In the genomic region with DNA sequence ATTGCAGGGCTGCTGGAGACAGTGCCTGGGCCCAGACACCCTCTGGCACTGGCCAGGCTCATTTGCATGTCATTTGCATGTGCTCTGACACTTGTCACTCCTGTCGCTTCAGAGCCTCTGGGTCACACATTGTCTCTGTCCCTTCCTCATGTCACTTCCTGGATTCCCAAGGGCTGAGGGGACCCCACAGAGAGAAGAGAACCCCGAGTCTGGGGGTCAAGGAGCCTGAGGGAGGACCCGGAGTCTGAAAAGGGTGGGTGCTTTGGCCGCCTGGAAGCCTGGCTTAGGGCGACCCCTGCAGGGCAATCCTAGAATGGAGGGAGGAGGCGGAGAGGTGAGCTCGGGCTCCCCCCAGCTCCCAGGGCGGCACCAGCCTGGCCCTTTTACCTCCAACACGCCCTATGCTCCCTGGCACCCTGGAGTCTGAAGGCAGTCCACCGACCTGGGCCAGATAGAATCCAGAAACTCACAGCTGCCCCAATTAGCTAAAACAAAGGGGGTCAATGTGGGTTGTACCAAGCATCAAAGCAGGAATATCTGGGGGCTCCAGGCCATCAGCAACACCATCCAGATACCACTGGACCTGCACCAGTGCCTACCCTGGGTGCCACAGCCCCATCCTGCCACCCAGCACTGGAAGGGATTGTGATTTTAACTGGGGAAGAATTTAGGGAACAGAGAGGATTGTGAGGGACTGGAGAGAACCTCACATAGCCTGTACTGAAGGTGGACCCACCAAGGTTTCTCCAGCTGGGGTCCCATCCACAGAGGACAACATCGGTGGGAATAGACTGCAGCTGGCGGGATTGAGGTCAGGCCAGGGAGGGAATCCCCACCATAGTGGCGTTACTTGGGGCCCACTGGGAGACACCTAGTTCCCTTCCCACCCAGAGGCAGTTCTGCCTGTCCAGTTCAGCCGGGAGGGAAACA, we compare ENCODE assay signal across 9 cellular contexts. TPM values are rescaled to one million over a fixed set of nuclear protein-coding genes. Genes with fewer than 3 reads are reported as not detected.
DNase-seq lines count a peak whose midpoint lies in the region; ATAC-seq, FAIRE-seq and TF ChIP-seq lines count a peak whose summit lies in the region.
"Had no signal": no experiment of that assay in that cellular context is flagged by ENCODE, and none has a peak within 500 bp of the region (broad histone marks: within the 10 kb centered on the region; RNA-seq: fewer than 3 reads in every experiment).

No MANE protein-coding gene starts in this region.

- H3K36me3 Mint-ChIP-seq in activated T-helper 1 cell treated with anti-CD3 and anti-CD28 coated beads, Interleukin-12 subunit alpha, Interleukin-12 subunit beta, Interleukin-2, Interleukin-4 antibody, amounts not matched to agents 30 ng/mL and 10 ng/mL and 1 ng/mL, durations not matched to agents 14 hours and 24 hours and 36 hours (ENCODE audit: low read depth), result no peaks in the 10 kb centered on the region
- H3K36me3 Mint-ChIP-seq in progenitor cell of endocrine pancreas (ENCODE audit: insufficient read depth), result no peaks in the 10 kb centered on the region

- FAIRE-seq in frontal cortex (lab: Jason Lieb, UNC), result no peak

- no peak for TF ChIP-seq POLR2A in vagina (IDR thresholded peaks at IDR 0.05)

- peaks cover 14% of the 10 kb centered on the region for H3K27me3 Mint-ChIP-seq in activated T-helper 1 cell treated with anti-CD3 and anti-CD28 coated beads, Interleukin-12 subunit alpha, Interleukin-12 subunit beta, Interleukin-2, Interleukin-4 antibody, amounts not matched to agents 30 ng/mL and 10 ng/mL and 1 ng/mL, durations not matched to agents 14 hours and 24 hours and 36 hours (ENCODE audit: insufficient read depth)
- peaks cover 45% of the 10 kb centered on the region for H3K27me3 Mint-ChIP-seq in progenitor cell of endocrine pancreas

- DNase-seq in NCI-H748 (lab: John Stamatoyannopoulos, UW; ENCODE audit: unreplicated experiment) (peak; percentile 33), NCI-H748 treated with DMSO at 0.1 percent for 48 hours (lab: John Stamatoyannopoulos, UW) (no peak), frontal cortex (ENCODE audit: low spot score in 2 of 2) (peak; percentile 52 to 70), progenitor cell of endocrine pancreas (ENCODE audit: low spot score, unreplicated experiment) (peak; percentile 64), vagina (ENCODE audit: extremely low spot score in 2 of 2) (no peak)
- DNase-seq in activated T-helper 1 cell treated with anti-CD3 and anti-CD28 coated beads, Interleukin-12 subunit alpha, Interleukin-12 subunit beta, Interleukin-2, Interleukin-4 antibody, amounts not matched to agents 30 ng/mL and 10 ng/mL and 1 ng/mL, durations not matched to agents 14 hours and 24 hours and 36 hours (ENCODE audit: low spot score), result peak; percentile 60

- no peaks in the 10 kb centered on the region for H3K9me3 Mint-ChIP-seq in activated T-helper 1 cell treated with anti-CD3 and anti-CD28 coated beads, Interleukin-12 subunit alpha, Interleukin-12 subunit beta, Interleukin-2, Interleukin-4 antibody, amounts not matched to agents 30 ng/mL and 10 ng/mL and 1 ng/mL, durations not matched to agents 14 hours and 24 hours and 36 hours
- no peaks in the 10 kb centered on the region for H3K9me3 Mint-ChIP-seq in progenitor cell of endocrine pancreas (ENCODE audit: low read depth)

- no peaks in the 10 kb centered on the region for H3K79me2 ChIP-seq in OCI-LY3 (ENCODE audit: low read length)

- H3K36me3 ChIP-seq in OCI-LY3 (replicated peaks; ENCODE audit: low read depth, low read length), result no peaks in the 10 kb centered on the region
- H3K36me3 ChIP-seq in vagina, result no peaks in the 10 kb centered on the region

- H3K4me1 Mint-ChIP-seq in activated T-helper 1 cell treated with anti-CD3 and anti-CD28 coated beads, Interleukin-12 subunit alpha, Interleukin-12 subunit beta, Interleukin-2, Interleukin-4 antibody, amounts not matched to agents 30 ng/mL and 10 ng/mL and 1 ng/mL, durations not matched to agents 14 hours and 24 hours and 36 hours (ENCODE audit: low read depth), result peaks cover 23% of the 10 kb centered on the region
- H3K4me1 Mint-ChIP-seq in progenitor cell of endocrine pancreas (ENCODE audit: low read depth), result peaks cover 16% of the 10 kb centered on the region

- H3K9me3 ChIP-seq in OCI-LY3 (ENCODE audit: insufficient read depth, low read length) (no peaks in the 10 kb centered on the region), vagina (no peaks in the 10 kb centered on the region)

- no peak overlapping the region for H3K9ac ChIP-seq in OCI-LY3 (ENCODE audit: low read length)

- peak; percentile 71 for ATAC-seq in HG02759 (IDR thresholded peaks at IDR 0.05; ENCODE audit: unreplicated experiment)

- H3K4me2 ChIP-seq in OCI-LY3 (ENCODE audit: low read length), result peak overlapping the region; percentile 79

- peak; percentile 95 for TF ChIP-seq CTCF in OCI-LY3 (IDR thresholded peaks at IDR 0.05; ENCODE audit: low read depth, low read length)
- peak; percentile 80 for TF ChIP-seq CTCF in progenitor cell of endocrine pancreas (IDR thresholded peaks at IDR 0.05; ENCODE audit: unreplicated experiment)
- peak; percentile 29 to 66 (median 50) for TF ChIP-seq CTCF in vagina (IDR thresholded peaks at IDR 0.05)

- H2AFZ ChIP-seq in OCI-LY3 (ENCODE audit: low read depth, low read length), result no peak overlapping the region

- H3K4me3 Mint-ChIP-seq in activated T-helper 1 cell treated with anti-CD3 and anti-CD28 coated beads, Interleukin-12 subunit alpha, Interleukin-12 subunit beta, Interleukin-2, Interleukin-4 antibody, amounts not matched to agents 30 ng/mL and 10 ng/mL and 1 ng/mL, durations not matched to agents 14 hours and 24 hours and 36 hours, result no peak overlapping the region
- H3K4me3 Mint-ChIP-seq in progenitor cell of endocrine pancreas (ENCODE audit: low read depth), result no peak overlapping the region

- H3K4me1 ChIP-seq in OCI-LY3 (ENCODE audit: low read length) (peaks cover 12% of the 10 kb centered on the region), vagina (peaks cover 73% of the 10 kb centered on the region)

- H3K27me3 ChIP-seq in OCI-LY3 (ENCODE audit: low read depth, low read length) (peaks cover 8% of the 10 kb centered on the region), vagina (no peaks in the 10 kb centered on the region)

- peak overlapping the region; percentile 64 for H3K4me3 ChIP-seq in OCI-LY3 (ENCODE audit: low read length)
- no peak overlapping the region for H3K4me3 ChIP-seq in vagina

- H3K27ac ChIP-seq in OCI-LY3 (ENCODE audit: low read length) (no peak overlapping the region), vagina (peak overlapping the region; percentile 99)

- H3K27ac Mint-ChIP-seq in activated T-helper 1 cell treated with anti-CD3 and anti-CD28 coated beads, Interleukin-12 subunit alpha, Interleukin-12 subunit beta, Interleukin-2, Interleukin-4 antibody, amounts not matched to agents 30 ng/mL and 10 ng/mL and 1 ng/mL, durations not matched to agents 14 hours and 24 hours and 36 hours, result no peak overlapping the region
- H3K27ac Mint-ChIP-seq in progenitor cell of endocrine pancreas, result no peak overlapping the region

- intact Hi-C loops in activated T-helper 1 cell treated with anti-CD3 and anti-CD28 coated beads, Interleukin-12 subunit alpha, Interleukin-12 subunit beta, Interleukin-2, Interleukin-4 antibody, amounts not matched to agents 30 ng/mL and 10 ng/mL and 1 ng/mL, durations not matched to agents 14 hours and 24 hours and 36 hours (cut with micrococcal nuclease), result loop anchor here (1.0 kb wide), 1 partner anchor 287 kb away; no protein-coding TSS in a partner anchor
- intact Hi-C loops in vagina (cut with DNase I), result loop anchor here (10.0 kb wide), 1 partner anchor 496 kb away; no protein-coding TSS in a partner anchor

- no peaks in the 10 kb centered on the region for H4K20me1 ChIP-seq in OCI-LY3 (ENCODE audit: insufficient read depth, low read length)

RNA-seq across cellular contexts. Expression of gene KRT78, which starts 21.8 kb away (rescaled TPM):
- not detected in 2 replicates for total RNA-seq in activated T-helper 1 cell treated with anti-CD3 and anti-CD28 coated beads, Interleukin-12 subunit alpha, Interleukin-12 subunit beta, Interleukin-2, Interleukin-4 antibody, amounts not matched to agents 30 ng/mL and 10 ng/mL and 1 ng/mL, durations not matched to agents 14 hours and 24 hours and 36 hours
- total RNA-seq in frontal cortex (not detected), progenitor cell of endocrine pancreas (not detected in 2 replicates), vagina (89.1 TPM)
- total RNA-seq: skeletal muscle tissue had no signal

RNA-seq across cellular contexts. Expression of gene KRT8, which starts 34.2 kb away (rescaled TPM):
- total RNA-seq in activated T-helper 1 cell treated with anti-CD3 and anti-CD28 coated beads, Interleukin-12 subunit alpha, Interleukin-12 subunit beta, Interleukin-2, Interleukin-4 antibody, amounts not matched to agents 30 ng/mL and 10 ng/mL and 1 ng/mL, durations not matched to agents 14 hours and 24 hours and 36 hours, result 0.23 TPM in 1 of 2 replicates, not detected in the other
- total RNA-seq in frontal cortex, result not detected
- 1,180 and 1,246 TPM in 2 replicates for total RNA-seq in progenitor cell of endocrine pancreas
- total RNA-seq in vagina, result 22.8 TPM

RNA-seq across cellular contexts. Expression of gene KRT79, which starts 36.5 kb away (rescaled TPM):
- total RNA-seq in activated T-helper 1 cell treated with anti-CD3 and anti-CD28 coated beads, Interleukin-12 subunit alpha, Interleukin-12 subunit beta, Interleukin-2, Interleukin-4 antibody, amounts not matched to agents 30 ng/mL and 10 ng/mL and 1 ng/mL, durations not matched to agents 14 hours and 24 hours and 36 hours, result not detected in 2 replicates
- total RNA-seq in frontal cortex (not detected), progenitor cell of endocrine pancreas (not detected in 2 replicates), vagina (1.7 TPM)

RNA-seq across cellular contexts. Expression of gene KRT4, which starts 56.7 kb away (rescaled TPM):
- total RNA-seq in activated T-helper 1 cell treated with anti-CD3 and anti-CD28 coated beads, Interleukin-12 subunit alpha, Interleukin-12 subunit beta, Interleukin-2, Interleukin-4 antibody, amounts not matched to agents 30 ng/mL and 10 ng/mL and 1 ng/mL, durations not matched to agents 14 hours and 24 hours and 36 hours, result not detected in 2 replicates
- total RNA-seq in frontal cortex (not detected), progenitor cell of endocrine pancreas (0.29 and 0.38 TPM in 2 replicates), vagina (354 TPM)
- total RNA-seq: skeletal muscle tissue had no signal

Comparison
In these comparisons a context has a peak if more than half of its experiments do, and no peak if none do; other contexts are left out.
1. DNase-seq: peak in NCI-H748 (single experiment), activated T-helper 1 cell treated with anti-CD3 and anti-CD28 coated beads, Interleukin-12 subunit alpha, Interleukin-12 subunit beta, Interleukin-2, Interleukin-4 antibody, amounts not matched to agents 30 ng/mL and 10 ng/mL and 1 ng/mL, durations not matched to agents 14 hours and 24 hours and 36 hours (single experiment), frontal cortex (2 of 2) and progenitor cell of endocrine pancreas (single experiment); none in NCI-H748 treated with DMSO at 0.1 percent for 48 hours (single experiment) and vagina (0 of 2).
2. RNA of gene KRT78, which starts 21.8 kb away (total RNA-seq): 89.1 TPM in vagina (single experiment); not detected in activated T-helper 1 cell treated with anti-CD3 and anti-CD28 coated beads, Interleukin-12 subunit alpha, Interleukin-12 subunit beta, Interleukin-2, Interleukin-4 antibody, amounts not matched to agents 30 ng/mL and 10 ng/mL and 1 ng/mL, durations not matched to agents 14 hours and 24 hours and 36 hours, not detected in frontal cortex (single experiment) and not detected in progenitor cell of endocrine pancreas; every median in the first group is over 10 times any median in the second.
3. RNA of gene KRT8, which starts 34.2 kb away (total RNA-seq): 1,180 to 1,246 TPM in progenitor cell of endocrine pancreas; 22.8 TPM in vagina (single experiment), 0.23 TPM in activated T-helper 1 cell treated with anti-CD3 and anti-CD28 coated beads, Interleukin-12 subunit alpha, Interleukin-12 subunit beta, Interleukin-2, Interleukin-4 antibody, amounts not matched to agents 30 ng/mL and 10 ng/mL and 1 ng/mL, durations not matched to agents 14 hours and 24 hours and 36 hours and not detected in frontal cortex (single experiment); every median in the first group is over 10 times any median in the second.
4. Peak in every context shown above with its lines, with median percentiles within 50 percentile points of each other: CTCF ChIP-seq.